ENCODE assay signal across 28 cellular contexts in the genomic region with DNA sequence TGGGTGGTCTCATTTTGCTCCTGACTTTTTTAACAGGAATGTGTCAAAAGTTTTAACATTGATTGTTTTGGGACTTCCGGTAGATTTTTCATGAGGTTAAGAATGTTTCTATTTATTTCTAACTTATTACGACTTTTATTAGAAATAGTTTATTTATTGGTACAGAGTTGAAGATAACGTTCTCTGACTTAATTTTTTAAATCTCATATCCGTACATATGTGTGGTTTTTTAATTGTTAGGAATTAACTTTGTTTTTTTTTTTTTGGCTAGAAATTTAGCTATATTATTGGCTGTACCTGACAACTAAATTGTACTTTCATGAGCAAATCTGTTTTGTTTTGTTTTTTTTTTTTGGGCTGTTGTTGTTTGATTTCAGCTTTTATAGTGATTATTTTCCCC.
"Had no signal": no experiment of that assay in that cellular context is flagged by ENCODE, and none has a peak within 500 bp of the region (broad histone marks: within the 10 kb centered on the region; RNA-seq: fewer than 3 reads in every experiment).

No MANE protein-coding gene starts in this region.

- DNase-seq: hippocampal formation; left colon; left lung; mesendoderm; naive B cell; natural killer cell; nephron progenitor cell; occipital lobe; right lobe of liver; stimulated activated CD4-positive, alpha-beta T cell treated with anti-CD3 and anti-CD28 coated beads, Interleukin-1b, Interleukin-23, amount 100 ng/mL, for 48 hours; stimulated activated CD4-positive, alpha-beta T cell treated with anti-CD3 and anti-CD28 coated beads, Interleukin-2, amount 100 ng/mL, for 48 hours; stimulated activated CD4-positive, alpha-beta T cell treated with anti-CD3 and anti-CD28 coated beads, Interleukin-4, amount 100 ng/mL, for 4 hours; stimulated activated CD8-positive, alpha-beta memory T cell treated with anti-CD3 and anti-CD28 coated beads, Interleukin-4, amount 100 ng/mL, for 48 hours; stimulated activated naive CD4-positive, alpha-beta T cell treated with Interleukin-2 at 50 U/mL for 16 hours; stimulated activated naive CD8-positive, alpha-beta T cell treated with anti-CD3 and anti-CD28 coated beads, Interleukin-15, amount 100 ng/mL, for 72 hours; substantia nigra; uterus had no signal

- H3K9me3 Mint-ChIP-seq: naive B cell; natural killer cell; stimulated activated memory B cell treated with anti-CD40 and anti-IgM and Interleukin-4, amounts not matched to agents 10 μg/mL and 1 μg/mL and 100 μg/mL, for 72 hours had no signal

- H2AFZ ChIP-seq: neural progenitor cell had no signal

- H3K27me3 Mint-ChIP-seq: naive B cell; progenitor cell of endocrine pancreas; stimulated activated memory B cell treated with anti-CD40 and anti-IgM and Interleukin-4, amounts not matched to agents 10 μg/mL and 1 μg/mL and 100 μg/mL, for 72 hours; stimulated activated naive CD8-positive, alpha-beta T cell treated with anti-CD3 and anti-CD28 coated beads, Interleukin-15, amount 100 ng/mL, for 72 hours; type B pancreatic cell had no signal

- H3K4me1 ChIP-seq: left lung, neural progenitor cell, uterus had no signal

- H3K27ac ChIP-seq: left lung, neural progenitor cell, neutrophil, right atrium auricular region, right lobe of liver, tibial nerve, uterus had no signal

- H3K9me3 ChIP-seq: left lung, neutrophil, right atrium auricular region, right lobe of liver, tibial nerve, uterus had no signal

- H3K4me3 Mint-ChIP-seq: mesothelial cell of epicardium; naive B cell; natural killer cell; nephron progenitor cell; neural progenitor cell; stimulated activated memory B cell treated with anti-CD40 and anti-IgM and Interleukin-4, amounts not matched to agents 10 μg/mL and 1 μg/mL and 100 μg/mL, for 72 hours; stimulated activated naive CD8-positive, alpha-beta T cell treated with anti-CD3 and anti-CD28 coated beads, Interleukin-15, amount 100 ng/mL, for 72 hours; type B pancreatic cell had no signal

- H3K27ac Mint-ChIP-seq: mesothelial cell of epicardium; natural killer cell; nephron progenitor cell; neural progenitor cell; progenitor cell of endocrine pancreas; stimulated activated memory B cell treated with anti-CD40 and anti-IgM and Interleukin-4, amounts not matched to agents 10 μg/mL and 1 μg/mL and 100 μg/mL, for 72 hours; type B pancreatic cell had no signal

- FAIRE-seq: keratinocyte had no signal

- H3K36me3 Mint-ChIP-seq: natural killer cell had no signal

- H3K4me3 ChIP-seq: left lung, lung, neural progenitor cell, right atrium auricular region, right lobe of liver, smooth muscle cell, tibial nerve, uterus had no signal

- H3K4me1 Mint-ChIP-seq: mesothelial cell of epicardium, nephron progenitor cell, neural progenitor cell had no signal

- H3K4me2 ChIP-seq: neural progenitor cell, smooth muscle cell had no signal

- ATAC-seq: left colon; left lung; natural killer cell; right lobe of liver; stimulated activated memory B cell treated with anti-CD40 and anti-IgM and Interleukin-4, amounts not matched to agents 10 μg/mL and 1 μg/mL and 100 μg/mL, for 72 hours; stimulated activated naive CD8-positive, alpha-beta T cell treated with anti-CD3 and anti-CD28 coated beads, Interleukin-15, amount 100 ng/mL, for 72 hours had no signal

- H3K27me3 ChIP-seq: left lung, neural progenitor cell, neutrophil, right atrium auricular region, right lobe of liver, tibial nerve, uterus had no signal

- H3K36me3 ChIP-seq: left lung, neutrophil, right atrium auricular region, right lobe of liver, tibial nerve, uterus had no signal
